Comparison of ENCODE assay signal across 8 cellular contexts in the genomic region with DNA sequence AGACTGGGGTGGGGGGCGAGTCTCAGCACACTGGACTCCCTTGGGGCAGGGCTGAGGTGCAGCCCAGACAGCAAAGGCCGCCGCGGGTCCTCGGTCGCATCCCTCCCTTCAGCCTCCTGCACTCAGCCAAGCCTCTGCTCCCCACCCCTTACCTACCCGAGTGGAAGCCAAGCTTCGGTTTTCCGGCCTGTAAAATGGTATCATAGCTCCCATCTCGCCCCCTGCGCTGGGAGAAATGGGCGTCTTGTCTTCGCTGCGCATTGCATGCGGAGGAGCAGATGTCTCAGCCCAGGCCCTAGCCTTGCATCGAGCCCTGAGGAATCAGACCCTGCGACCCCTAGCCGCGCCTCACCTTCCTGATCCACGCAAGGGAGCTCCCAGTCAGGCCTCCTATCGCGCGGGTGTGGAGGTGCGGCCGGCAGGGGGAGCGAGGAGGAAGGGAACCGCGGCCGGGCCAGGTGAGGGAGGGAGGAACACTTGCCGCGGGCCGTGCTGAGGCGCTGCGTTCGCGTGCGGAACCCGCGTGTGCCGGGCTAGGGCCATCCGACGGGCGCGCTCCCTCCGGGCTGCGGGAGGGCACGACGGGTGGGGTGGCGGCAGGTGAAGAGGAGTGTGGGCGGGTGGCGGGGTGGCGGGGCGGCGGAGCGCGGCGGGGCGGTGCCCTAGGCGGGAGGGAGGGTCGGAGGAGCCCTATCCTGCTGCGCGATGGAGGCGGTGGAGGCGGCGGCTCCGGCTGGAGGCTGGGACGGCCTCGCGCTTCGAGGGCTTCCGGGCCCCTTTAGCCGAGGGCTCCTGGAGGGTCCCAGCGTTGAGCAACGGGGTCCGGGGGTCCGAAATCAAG. TPM values are rescaled to one million over a fixed set of nuclear protein-coding genes. Genes with fewer than 3 reads are reported as not detected.
A peak's percentile ranks its signal among the peaks of the same experiment; 100 is the strongest.
DNase-seq lines count a peak whose midpoint lies in the region; ATAC-seq and TF ChIP-seq lines count a peak whose summit lies in the region.

No MANE protein-coding gene starts in this region.

- no peak for TF ChIP-seq POLR2A in tibial nerve (IDR thresholded peaks at IDR 0.05)

- peak overlapping the region; percentile 54 for H3K4me3 Mint-ChIP-seq in Calu3 (ENCODE audit: low read depth, unreplicated experiment)
- H3K4me3 Mint-ChIP-seq in activated CD4-positive, alpha-beta T cell treated with anti-CD3 and anti-CD28 coated beads, Interleukin-2, amount 10 ng/mL, durations not matched to agents 24 days and 14 days, result peak overlapping the region; percentile 65
- peak overlapping the region; percentile 67 for H3K4me3 Mint-ChIP-seq in dendritic cell treated with granulocyte-macrophage colony-stimulating factor and Interleukin-4, amounts not matched to agents 40 ng/mL and 50 ng/mL, for 4 days
- peak overlapping the region; percentile 50 to 84 (median 72) for H3K4me3 Mint-ChIP-seq in naive thymus-derived CD8-positive, alpha-beta T cell

- H2AFZ ChIP-seq in Karpas-422 (ENCODE audit: low read length), result no peak overlapping the region

- H3K36me3 ChIP-seq in Karpas-422 (ENCODE audit: insufficient read depth, low read length) (no peaks in the 10 kb centered on the region), tibial nerve (no peaks in the 10 kb centered on the region)

- H3K27ac ChIP-seq in Karpas-422 (ENCODE audit: low read length) (no peak overlapping the region), tibial nerve (no peak overlapping the region)

- no peak for TF ChIP-seq EP300 in tibial nerve (IDR thresholded peaks at IDR 0.05)

- POLR2A ChIA-PET in naive thymus-derived CD8-positive, alpha-beta T cell (lab: Charles Lee), result interaction anchor here (0.5 to 1.8 kb wide), 8 partner anchors 97 to 157 kb away, joined by 3 to 6 read pairs (median 3); no protein-coding TSS in a partner anchor

- no peak overlapping the region for H3K4me3 ChIP-seq in Karpas-422 (ENCODE audit: low read length)
- peak overlapping the region in 3 of 4 donors; percentile 11 to 37 (median 31) for H3K4me3 ChIP-seq in tibial nerve

- WGBS in tibial nerve, 2 donors, result 8 to 10% methylated on average over 13 to 52 of the region's 76 CpGs

- no peaks in the 10 kb centered on the region for H3K27me3 ChIP-seq in Karpas-422 (ENCODE audit: low read length)
- peaks cover 0 to 70% of the 10 kb centered on the region in 2 donors for H3K27me3 ChIP-seq in tibial nerve

- DNase-seq in Calu3 (peak; percentile 82), Karpas-422 (peak; percentile 83), tibial nerve (ENCODE audit: low spot score in 2 of 2) (peak in 1 of 2 donors; percentile 24)
- DNase-seq in activated CD4-positive, alpha-beta T cell treated with anti-CD3 and anti-CD28 coated beads, Interleukin-2, amount 10 ng/mL, durations not matched to agents 24 days and 14 days, result peak; percentile 91
- DNase-seq in naive thymus-derived CD8-positive, alpha-beta T cell, result peak; percentile 45 to 84 (median 65)

- H4K20me1 ChIP-seq in Karpas-422 (ENCODE audit: insufficient read depth, low read depth, low read length), result no peaks in the 10 kb centered on the region; the same call in 1 of the 2 replicates

- no peak overlapping the region for H3K27ac Mint-ChIP-seq in Calu3 (ENCODE audit: unreplicated experiment)
- H3K27ac Mint-ChIP-seq in activated CD4-positive, alpha-beta T cell treated with anti-CD3 and anti-CD28 coated beads, Interleukin-2, amount 10 ng/mL, durations not matched to agents 24 days and 14 days, result no peak overlapping the region
- H3K27ac Mint-ChIP-seq in dendritic cell treated with granulocyte-macrophage colony-stimulating factor and Interleukin-4, amounts not matched to agents 40 ng/mL and 50 ng/mL, for 4 days, result no peak overlapping the region
- H3K27ac Mint-ChIP-seq in naive thymus-derived CD8-positive, alpha-beta T cell, result peak overlapping the region in 2 of 10 donors; percentile 43 to 71

- H3K79me2 ChIP-seq in Karpas-422 (ENCODE audit: low read length), result no peaks in the 10 kb centered on the region

- no peaks in the 10 kb centered on the region for H3K9me2 ChIP-seq in Karpas-422 (replicated peaks; ENCODE audit: insufficient read depth, low read length)

- CTCF ChIA-PET in Calu3 (lab: Charles Lee), result interaction anchor here (0.6 to 1.8 kb wide), 11 partner anchors 9 to 1059 kb away, joined by 3 to 11 read pairs (median 4); no protein-coding TSS in a partner anchor

- H3K9me3 ChIP-seq in Karpas-422 (ENCODE audit: low read length) (no peaks in the 10 kb centered on the region), tibial nerve (no peaks in the 10 kb centered on the region)

- intact Hi-C loops in Calu3 (cut with micrococcal nuclease; ENCODE audit: unreplicated experiment), result no loop called here
- intact Hi-C loops in activated CD4-positive, alpha-beta T cell treated with anti-CD3 and anti-CD28 coated beads, Interleukin-2, amount 10 ng/mL, durations not matched to agents 24 days and 14 days (cut with micrococcal nuclease), result no loop called here
- intact Hi-C loops in dendritic cell treated with granulocyte-macrophage colony-stimulating factor and Interleukin-4, amounts not matched to agents 40 ng/mL and 50 ng/mL, for 4 days (cut with micrococcal nuclease), result no loop called here

- no peak overlapping the region for H3K9ac ChIP-seq in Karpas-422 (ENCODE audit: low read length)

- peaks cover 13% of the 10 kb centered on the region for H3K4me1 Mint-ChIP-seq in Calu3 (ENCODE audit: low read depth, unreplicated experiment)
- H3K4me1 Mint-ChIP-seq in activated CD4-positive, alpha-beta T cell treated with anti-CD3 and anti-CD28 coated beads, Interleukin-2, amount 10 ng/mL, durations not matched to agents 24 days and 14 days, result peaks cover 21% of the 10 kb centered on the region
- peaks cover 37% of the 10 kb centered on the region for H3K4me1 Mint-ChIP-seq in dendritic cell treated with granulocyte-macrophage colony-stimulating factor and Interleukin-4, amounts not matched to agents 40 ng/mL and 50 ng/mL, for 4 days (ENCODE audit: low read depth)
- H3K4me1 Mint-ChIP-seq in naive thymus-derived CD8-positive, alpha-beta T cell, result peaks cover 21 to 41% (median 30%) of the 10 kb centered on the region in 4 donors

- TF ChIP-seq CTCF in Calu3 (IDR thresholded peaks at IDR 0.05; ENCODE audit: unreplicated experiment) (peak; percentile 75), tibial nerve (IDR thresholded peaks at IDR 0.05) (peak in 4 of 5 experiments; percentile 21 to 60 (median 43))

- H3K36me3 Mint-ChIP-seq in Calu3 (ENCODE audit: insufficient read depth, unreplicated experiment), result peaks cover 4% of the 10 kb centered on the region
- no peaks in the 10 kb centered on the region for H3K36me3 Mint-ChIP-seq in activated CD4-positive, alpha-beta T cell treated with anti-CD3 and anti-CD28 coated beads, Interleukin-2, amount 10 ng/mL, durations not matched to agents 24 days and 14 days (ENCODE audit: low read depth)
- no peaks in the 10 kb centered on the region for H3K36me3 Mint-ChIP-seq in dendritic cell treated with granulocyte-macrophage colony-stimulating factor and Interleukin-4, amounts not matched to agents 40 ng/mL and 50 ng/mL, for 4 days (ENCODE audit: low read depth)
- H3K36me3 Mint-ChIP-seq in naive thymus-derived CD8-positive, alpha-beta T cell, result peaks cover 2 to 8% (median 6%) of the 10 kb centered on the region in 3 donors

- H3K4me1 ChIP-seq in Karpas-422 (ENCODE audit: low read length), result peaks cover 13% of the 10 kb centered on the region
- peaks cover 0 to 57% (median 22%) of the 10 kb centered on the region in 4 donors for H3K4me1 ChIP-seq in tibial nerve

- peak; percentile 77 to 84 for ATAC-seq in naive thymus-derived CD8-positive, alpha-beta T cell
- ATAC-seq in GM18868 (IDR thresholded peaks at IDR 0.05; ENCODE audit: unreplicated experiment) (no peak), HG02840 (IDR thresholded peaks at IDR 0.05; ENCODE audit: low FRiP score, unreplicated experiment) (no peak)

- peak overlapping the region; percentile 42 for H3K4me2 ChIP-seq in Karpas-422 (ENCODE audit: low read depth, low read length, poor library complexity, severe bottlenecking)

- peaks cover 92% of the 10 kb centered on the region for H3K27me3 Mint-ChIP-seq in Calu3 (ENCODE audit: unreplicated experiment)
- peaks cover 56% of the 10 kb centered on the region for H3K27me3 Mint-ChIP-seq in activated CD4-positive, alpha-beta T cell treated with anti-CD3 and anti-CD28 coated beads, Interleukin-2, amount 10 ng/mL, durations not matched to agents 24 days and 14 days
- peaks cover 85% of the 10 kb centered on the region for H3K27me3 Mint-ChIP-seq in dendritic cell treated with granulocyte-macrophage colony-stimulating factor and Interleukin-4, amounts not matched to agents 40 ng/mL and 50 ng/mL, for 4 days
- H3K27me3 Mint-ChIP-seq in naive thymus-derived CD8-positive, alpha-beta T cell, result peaks cover 18 to 71% (median 43%) of the 10 kb centered on the region in 5 donors

- no peaks in the 10 kb centered on the region for H3K9me3 Mint-ChIP-seq in Calu3 (ENCODE audit: low read depth, unreplicated experiment)
- no peaks in the 10 kb centered on the region for H3K9me3 Mint-ChIP-seq in activated CD4-positive, alpha-beta T cell treated with anti-CD3 and anti-CD28 coated beads, Interleukin-2, amount 10 ng/mL, durations not matched to agents 24 days and 14 days
- no peaks in the 10 kb centered on the region for H3K9me3 Mint-ChIP-seq in dendritic cell treated with granulocyte-macrophage colony-stimulating factor and Interleukin-4, amounts not matched to agents 40 ng/mL and 50 ng/mL, for 4 days
- no peaks in the 10 kb centered on the region for H3K9me3 Mint-ChIP-seq in naive thymus-derived CD8-positive, alpha-beta T cell

- BruUV-seq in Calu3 (replicated peaks; lab: Mats Ljungman, UMichigan), result no TSS peak

RNA-seq across cellular contexts. Expression of gene TBX1, which starts 4.1 kb away (rescaled TPM):
- total RNA-seq in Calu3 (2022) (not detected in 2 replicates), tibial nerve (1 to 10 TPM in 3 of 4 donors, under 1 TPM in 1; 0.42 to 3.6 (median 2.6) TPM)
- total RNA-seq in Karpas-422 (2014; rRNA removed; shearing (Covaris generic); ENCODE audit: low replicate concordance), result not detected in 2 replicates
- 0.09 TPM in 1 of 2 replicates, not detected in the other for total RNA-seq in activated CD4-positive, alpha-beta T cell treated with anti-CD3 and anti-CD28 coated beads, Interleukin-2, amount 10 ng/mL, durations not matched to agents 24 days and 14 days
- total RNA-seq in naive thymus-derived CD8-positive, alpha-beta T cell, result not detected
- not detected for polyA plus RNA-seq in naive thymus-derived CD8-positive, alpha-beta T cell

RNA-seq across cellular contexts. Expression of gene GP1BB, which starts 33.2 kb away (rescaled TPM):
- total RNA-seq in Calu3 (2022), result not detected in 2 replicates
- total RNA-seq in Karpas-422 (2014; rRNA removed; shearing (Covaris generic); ENCODE audit: low replicate concordance), result not detected in 2 replicates
- total RNA-seq in activated CD4-positive, alpha-beta T cell treated with anti-CD3 and anti-CD28 coated beads, Interleukin-2, amount 10 ng/mL, durations not matched to agents 24 days and 14 days, result not detected in 2 replicates
- under 1 TPM in 1 of 2 experiments, not detected in 1; 0.34 TPM for total RNA-seq in naive thymus-derived CD8-positive, alpha-beta T cell
- not detected for polyA plus RNA-seq in naive thymus-derived CD8-positive, alpha-beta T cell
- total RNA-seq in tibial nerve, result 1 to 10 TPM; 3.3 to 5.9 (median 4.7) TPM

RNA-seq across cellular contexts. Expression of gene SEPTIN5, which starts 42.2 kb away (rescaled TPM):
- total RNA-seq in Calu3 (2022) (2.3 and 3.3 TPM in 2 replicates), tibial nerve (10 to 100 TPM; 11.4 to 29.1 (median 25.2) TPM)
- not detected in 2 replicates for total RNA-seq in Karpas-422 (2014; rRNA removed; shearing (Covaris generic); ENCODE audit: low replicate concordance)
- 0.44 and 1.4 TPM in 2 replicates for total RNA-seq in activated CD4-positive, alpha-beta T cell treated with anti-CD3 and anti-CD28 coated beads, Interleukin-2, amount 10 ng/mL, durations not matched to agents 24 days and 14 days
- 1 to 10 TPM in 1 of 2 experiments, under 1 TPM in 1; 0.55 to 1.5 TPM for total RNA-seq in naive thymus-derived CD8-positive, alpha-beta T cell
- under 1 TPM in 1 of 3 donors, not detected in 2; 0.32 TPM for polyA plus RNA-seq in naive thymus-derived CD8-positive, alpha-beta T cell

Comparison
In these comparisons a context has a peak if more than half of its experiments do, and no peak if none do; other contexts are left out.
1. ATAC-seq: peak in naive thymus-derived CD8-positive, alpha-beta T cell (2 of 2); none in GM18868 (single experiment) and HG02840 (single experiment).
2. Peak in every context shown above with its lines, with median percentiles within 50 percentile points of each other: H3K4me3 Mint-ChIP-seq.